Comparison of ENCODE assay signal across 2 cellular contexts in genomic region chr1:56610097-56610496, GRCh38. TPM values are rescaled to one million over a fixed set of nuclear protein-coding genes. Genes with fewer than 3 reads are reported as not detected.
"Had no signal": no experiment of that assay in that cellular context is flagged by ENCODE, and none has a peak within 500 bp of the region (broad histone marks: within the 10 kb centered on the region; RNA-seq: fewer than 3 reads in every experiment).

No MANE protein-coding gene starts in this region.

RNA-seq across cellular contexts. Expression of gene PLPP3, which starts 30.7 kb away (rescaled TPM):
- total RNA-seq: SJCRH30 had no signal

RNA-seq across cellular contexts. Expression of gene PRKAA2, which starts 35.0 kb away (rescaled TPM):
- total RNA-seq: OCI-LY7, SJCRH30 had no signal
